ENCODE assay signal across 13 cellular contexts in the genomic region with DNA sequence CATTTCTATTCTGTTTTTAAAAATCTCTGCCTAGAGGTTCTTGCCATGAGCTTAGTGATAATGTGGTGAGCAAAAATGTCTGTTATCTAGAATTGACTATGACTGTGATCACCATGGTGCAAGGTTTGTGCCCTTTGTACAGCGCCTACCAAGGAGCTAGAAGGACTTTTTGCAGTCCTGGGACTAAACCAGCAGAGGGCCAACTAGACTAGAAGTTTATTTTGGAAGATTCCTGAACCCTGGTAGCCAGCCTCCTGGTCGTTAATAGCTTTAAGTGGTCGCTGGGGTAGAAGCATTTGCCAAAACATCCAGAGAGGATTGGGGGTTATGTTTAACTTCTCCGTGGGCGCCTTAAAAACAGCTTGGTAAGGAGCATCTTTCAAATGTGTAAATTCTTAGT. TPM values are rescaled to one million over a fixed set of nuclear protein-coding genes. Genes with fewer than 3 reads are reported as not detected.
A peak's percentile ranks its signal among the peaks of the same experiment; 100 is the strongest.
DNase-seq lines count a peak whose midpoint lies in the region; ATAC-seq and TF ChIP-seq lines count a peak whose summit lies in the region.
"Had no signal": no experiment of that assay in that cellular context is flagged by ENCODE, and none has a peak within 500 bp of the region (broad histone marks: within the 10 kb centered on the region; RNA-seq: fewer than 3 reads in every experiment).

No MANE protein-coding gene starts in this region.

- H3K36me3 ChIP-seq in kidney epithelial cell (ENCODE audit: control insufficient read depth, insufficient read depth, low read length), result no peaks in the 10 kb centered on the region
- H3K36me3 ChIP-seq: thyroid gland had no signal

- no peak overlapping the region for H3K27ac Mint-ChIP-seq in T-helper 17 cell

- TF ChIP-seq CTCF in WI38 (IDR thresholded peaks at IDR 0.05; ENCODE audit: low read depth, low read length), result peak; percentile 40; the same call in 1 of the 2 replicates
- TF ChIP-seq CTCF in kidney epithelial cell (IDR thresholded peaks at IDR 0.05; ENCODE audit: insufficient read depth, low read length, poor library complexity, severe bottlenecking), result peak; percentile 27

- H3K36me3 Mint-ChIP-seq in T-helper 17 cell (ENCODE audit: low read depth), result peaks cover 5% of the 10 kb centered on the region
- H3K36me3 Mint-ChIP-seq: naive B cell had no signal

- H3K4me3 Mint-ChIP-seq in T-helper 17 cell, result no peak overlapping the region
- H3K4me3 Mint-ChIP-seq: naive B cell had no signal

- H3K4me1 Mint-ChIP-seq in T-helper 17 cell, result peaks cover 2% of the 10 kb centered on the region

- ATAC-seq in T-helper 17 cell (no peak), GM18909 (IDR thresholded peaks at IDR 0.05; ENCODE audit: poor library complexity, unreplicated experiment) (no peak), GM18520 (IDR thresholded peaks at IDR 0.05; ENCODE audit: unreplicated experiment) (no peak)

- DNase-seq in AG08396 (ENCODE audit: low spot score) (peak; percentile 43), HCEC 1CT (peak; percentile 45), kidney epithelial cell (ENCODE audit: low read depth) (no peak), RKO (ENCODE audit: low spot score) (no peak), T-helper 17 cell (no peak)
- DNase-seq: activated CD4-positive, alpha-beta T cell treated with anti-CD3 and anti-CD28 coated beads, Interleukin-2, amount 50 U/mL, for 1 hour; anterior cingulate cortex; naive B cell; stimulated activated CD4-positive, alpha-beta T cell treated with anti-CD3 and anti-CD28 coated beads, Interleukin-2, amount 100 ng/mL, for 48 hours; thyroid gland had no signal

- H3K9me3 ChIP-seq in T-helper 17 cell (ENCODE audit: control insufficient read depth, low read length, poor library complexity, severe bottlenecking), result no peaks in the 10 kb centered on the region
- H3K9me3 ChIP-seq: thyroid gland had no signal

- no peaks in the 10 kb centered on the region for H3K27me3 ChIP-seq in kidney epithelial cell (ENCODE audit: control insufficient read depth, insufficient read depth, low read length)
- H3K27me3 ChIP-seq: thyroid gland had no signal

- H3K4me3 ChIP-seq in WI38 (ENCODE audit: low read depth, low read length) (no peak overlapping the region), kidney epithelial cell (ENCODE audit: low read depth, low read length) (no peak overlapping the region)
- H3K4me3 ChIP-seq: thyroid gland had no signal

- H3K27me3 Mint-ChIP-seq in T-helper 17 cell, result no peaks in the 10 kb centered on the region
- H3K27me3 Mint-ChIP-seq: naive B cell had no signal

RNA-seq across cellular contexts. Expression of a gene that starts 7.8 kb away (rescaled TPM):
- total RNA-seq in kidney epithelial cell (42.5 and 59.1 TPM in 2 replicates), T-helper 17 cell (1 to 10 TPM in 1 of 2 donors, under 1 TPM in 1; 0.80 to 2.0 TPM)

RNA-seq across cellular contexts. Expression of a gene that starts 34.0 kb away (rescaled TPM):
- total RNA-seq in kidney epithelial cell (7.5 and 7.7 TPM in 2 replicates), T-helper 17 cell (10 to 100 TPM in 1 of 2 donors, 1 to 10 TPM in 1; 7.6 to 13.0 TPM)

RNA-seq across cellular contexts. Expression of a gene that starts 56.1 kb away (rescaled TPM):
- total RNA-seq in kidney epithelial cell, result 1.0 and 1.6 TPM in 2 replicates
- total RNA-seq in T-helper 17 cell, result 1 to 10 TPM; 3.9 to 6.3 TPM

Comparison
In these comparisons a context has a peak if more than half of its experiments do, and no peak if none do; other contexts are left out.
1. DNase-seq: peak in AG08396 (single experiment) and HCEC 1CT (single experiment); none in kidney epithelial cell (single experiment), RKO (single experiment) and T-helper 17 cell (0 of 3).
2. RNA of a gene that starts 7.8 kb away (total RNA-seq): 42.5 to 59.1 TPM in kidney epithelial cell; 0.80 to 2.0 TPM in T-helper 17 cell; every median in the first group is over 10 times any median in the second.